ENCODE assay signal across 10 cellular contexts in the genomic region with DNA sequence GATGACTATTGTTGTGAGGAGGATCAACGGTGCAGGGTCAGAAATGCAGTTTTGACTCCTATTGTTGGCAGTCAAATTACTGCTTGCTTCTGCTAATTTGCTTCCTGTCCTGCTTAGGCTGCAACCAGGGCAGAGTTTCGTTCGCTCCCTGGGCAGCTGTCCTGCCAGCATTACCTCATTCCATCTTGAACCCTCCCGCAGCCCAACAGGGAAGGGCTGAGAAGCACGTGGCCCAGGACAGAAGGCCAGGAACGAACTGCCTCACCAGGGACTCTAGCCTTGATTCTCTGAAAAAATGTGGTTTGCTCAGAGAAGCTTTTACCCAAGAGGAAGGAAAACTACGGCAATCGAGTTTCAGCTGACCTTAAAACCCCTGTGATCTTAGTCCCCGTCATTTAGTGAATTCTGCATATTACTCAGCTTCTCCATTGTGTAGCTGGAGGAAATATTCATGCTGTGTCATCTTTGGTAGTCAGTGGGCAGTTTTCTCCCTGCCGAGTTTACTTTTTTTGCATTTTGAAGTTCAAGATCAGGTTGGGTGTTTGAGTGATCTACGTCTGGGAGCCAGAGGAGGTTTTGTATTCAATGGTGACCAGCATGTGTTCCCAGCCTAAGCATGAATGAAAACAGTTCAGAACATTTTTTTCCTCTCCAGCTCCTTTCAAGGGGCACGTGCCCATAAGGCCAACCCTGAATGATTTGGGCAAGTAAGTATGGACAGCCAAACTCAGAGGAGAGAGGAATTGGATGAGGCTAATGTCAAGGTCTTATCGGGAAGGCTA. TPM values are rescaled to one million over a fixed set of nuclear protein-coding genes. Genes with fewer than 3 reads are reported as not detected.
DNase-seq lines count a peak whose midpoint lies in the region; ATAC-seq and TF ChIP-seq lines count a peak whose summit lies in the region.
"Had no signal": no experiment of that assay in that cellular context is flagged by ENCODE, and none has a peak within 500 bp of the region (broad histone marks: within the 10 kb centered on the region; RNA-seq: fewer than 3 reads in every experiment).

No MANE protein-coding gene starts in this region.

- H2BK120ac ChIP-seq in mesendoderm (ENCODE audit: low read depth, low read length), result no peak overlapping the region

- no peaks in the 10 kb centered on the region for H3K79me1 ChIP-seq in mesendoderm (ENCODE audit: low read length)

- H3K23ac ChIP-seq in mesendoderm (ENCODE audit: low read length), result no peak overlapping the region

- peaks cover 36% of the 10 kb centered on the region for H3K4me1 Mint-ChIP-seq in activated CD4-positive, alpha-beta T cell treated with anti-CD3 and anti-CD28 coated beads for 36 hours

- peak; percentile 45 for DNase-seq in activated CD4-positive, alpha-beta T cell treated with anti-CD3 and anti-CD28 coated beads for 36 hours
- no peak for DNase-seq in activated CD4-positive, alpha-beta T cell treated with anti-CD3 and anti-CD28 coated beads, Interleukin-2, amount 50 U/mL, for 1 hour
- DNase-seq in RPMI7951 (ENCODE audit: low read depth) (peak; percentile 79), coronary artery (ENCODE audit: low spot score) (peak; percentile 89), mesendoderm (peak; percentile 24), upper lobe of right lung (peak; percentile 82), SK-N-SH (no peak)

- no peaks in the 10 kb centered on the region for H3K27me3 ChIP-seq in mesendoderm (ENCODE audit: insufficient read depth, low read length, poor library complexity)
- no peaks in the 10 kb centered on the region for H3K27me3 ChIP-seq in upper lobe of right lung
- H3K27me3 ChIP-seq in SK-N-SH (ENCODE audit: insufficient read depth), result no peaks in the 10 kb centered on the region
- H3K27me3 ChIP-seq: cardiac muscle cell had no signal

- peak overlapping the region; percentile 87 for H3K27ac Mint-ChIP-seq in activated CD4-positive, alpha-beta T cell treated with anti-CD3 and anti-CD28 coated beads for 36 hours

- no peaks in the 10 kb centered on the region for H3K36me3 Mint-ChIP-seq in activated CD4-positive, alpha-beta T cell treated with anti-CD3 and anti-CD28 coated beads for 36 hours (ENCODE audit: low read depth)

- no peak overlapping the region for H2AFZ ChIP-seq in SK-N-SH (ENCODE audit: low read depth)

- POLR2A ChIA-PET in activated CD4-positive, alpha-beta T cell treated with anti-CD3 and anti-CD28 coated beads for 36 hours (lab: Charles Lee), result interaction anchor here (0.9 kb wide), 1 partner anchor 273 kb away, joined by 3 read pairs; no protein-coding TSS in a partner anchor
- POLR2A ChIA-PET in SK-N-SH (lab: Yijun Ruan, JAX), result no interaction called here

- H3K27me3 Mint-ChIP-seq in activated CD4-positive, alpha-beta T cell treated with anti-CD3 and anti-CD28 coated beads for 36 hours, result peaks cover 2% of the 10 kb centered on the region

- WGBS in mesendoderm (ENCODE audit: extremely low coverage, insufficient coverage, low lambda C conversion rate), result no CpG with 5 or more reads among the region's 13 CpGs
- WGBS in SK-N-SH (ENCODE audit: low lambda C conversion rate), result 87% methylated on average over 13 of the region's 13 CpGs

- H3K56ac ChIP-seq in mesendoderm (ENCODE audit: low read length), result peak overlapping the region; percentile 59

- H3K9me3 Mint-ChIP-seq in activated CD4-positive, alpha-beta T cell treated with anti-CD3 and anti-CD28 coated beads for 36 hours (ENCODE audit: low read depth), result no peaks in the 10 kb centered on the region

- H3K4me1 ChIP-seq in mesendoderm (ENCODE audit: control insufficient read depth, low read depth, low read length) (peaks cover 7% of the 10 kb centered on the region), upper lobe of right lung (peaks cover 13% of the 10 kb centered on the region), SK-N-SH (ENCODE audit: control insufficient read depth in 1 of 2, insufficient read depth in 2 of 2, low read depth in 1 of 2, low read length in 1 of 2) (no peaks in the 10 kb centered on the region)
- H3K4me1 ChIP-seq: A549 had no signal

- no peak overlapping the region for H4K5ac ChIP-seq in mesendoderm (ENCODE audit: low read length)

- H3K9me3 ChIP-seq in upper lobe of right lung (no peaks in the 10 kb centered on the region), SK-N-SH (no peaks in the 10 kb centered on the region)

- ATAC-seq in activated CD4-positive, alpha-beta T cell treated with anti-CD3 and anti-CD28 coated beads for 36 hours, result peak; percentile 85
- peak; percentile 91 for ATAC-seq in HG02885 (IDR thresholded peaks at IDR 0.05; ENCODE audit: poor library complexity, unreplicated experiment)
- peak; percentile 96 for ATAC-seq in upper lobe of right lung
- ATAC-seq: A549 had no signal

- no peak overlapping the region for H3K18ac ChIP-seq in mesendoderm (ENCODE audit: low read length)

- H3K79me2 ChIP-seq in mesendoderm (ENCODE audit: control insufficient read depth, insufficient read depth, low read length) (no peaks in the 10 kb centered on the region), SK-N-SH (ENCODE audit: insufficient read depth) (no peaks in the 10 kb centered on the region)

- H3K9me2 ChIP-seq in SK-N-SH, result no peaks in the 10 kb centered on the region

- H3K4me2 ChIP-seq in mesendoderm (ENCODE audit: low read length), result no peak overlapping the region
- no peak overlapping the region for H3K4me2 ChIP-seq in SK-N-SH
- H3K4me2 ChIP-seq: A549 had no signal

- H2BK5ac ChIP-seq in mesendoderm (ENCODE audit: low read length), result no peak overlapping the region

- peak overlapping the region; percentile 32 for H3K4me3 Mint-ChIP-seq in activated CD4-positive, alpha-beta T cell treated with anti-CD3 and anti-CD28 coated beads for 36 hours

- no peaks in the 10 kb centered on the region for H3F3A ChIP-seq in SK-N-SH (replicated peaks; ENCODE audit: insufficient read depth)

- H2BK15ac ChIP-seq in mesendoderm (replicated peaks; ENCODE audit: low read depth), result no peak overlapping the region

- CTCF ChIA-PET in activated CD4-positive, alpha-beta T cell treated with anti-CD3 and anti-CD28 coated beads for 36 hours (lab: Charles Lee), result interaction anchor here (0.6 to 1.2 kb wide), 5 partner anchors 15 to 1726 kb away, joined by 3 to 4 read pairs (median 3); no protein-coding TSS in a partner anchor
- CTCF ChIA-PET in SK-N-SH (lab: Yijun Ruan, JAX), result interaction anchor here (1.2 kb wide), 1 partner anchor 9 kb away, joined by 4 read pairs; no protein-coding TSS in a partner anchor

- H4K20me1 ChIP-seq in SK-N-SH (ENCODE audit: insufficient read depth), result no peaks in the 10 kb centered on the region

- TF ChIP-seq CTCF in coronary artery (IDR thresholded peaks at IDR 0.05), result no peak
- TF ChIP-seq CTCF in upper lobe of right lung (IDR thresholded peaks at IDR 0.05), result no peak
- no peak for TF ChIP-seq CTCF in SK-N-SH (IDR thresholded peaks at IDR 0.05)

- H3K4me3 ChIP-seq in coronary artery (peak overlapping the region; percentile 7), mesendoderm (ENCODE audit: low read length) (no peak overlapping the region), upper lobe of right lung (no peak overlapping the region), SK-N-SH (ENCODE audit: low read depth in 2 of 2, low read length in 1 of 2) (no peak overlapping the region)
- H3K4me3 ChIP-seq: A549, cardiac muscle cell had no signal

- H2AK5ac ChIP-seq in mesendoderm (ENCODE audit: low read length), result no peak overlapping the region

- no peak overlapping the region for H4K8ac ChIP-seq in mesendoderm (ENCODE audit: low read depth, low read length)

- peak overlapping the region; percentile 37 for H3K9ac ChIP-seq in mesendoderm (ENCODE audit: low read length)
- no peak overlapping the region for H3K9ac ChIP-seq in SK-N-SH

- H3K27ac ChIP-seq in coronary artery, result peak overlapping the region in 1 of 2 donors; percentile 89
- peak overlapping the region; percentile 46 for H3K27ac ChIP-seq in mesendoderm (ENCODE audit: low read depth, low read length)
- peak overlapping the region; percentile 24 for H3K27ac ChIP-seq in upper lobe of right lung
- H3K27ac ChIP-seq in SK-N-SH (ENCODE audit: low read depth in 2 of 2, low read length in 1 of 2), result no peak overlapping the region
- H3K27ac ChIP-seq: A549, cardiac muscle cell had no signal

- no peak for TF ChIP-seq EP300 in SK-N-SH (IDR thresholded peaks at IDR 0.05; ENCODE audit: borderline replicate concordance in 1 of 2, low read depth in 1 of 2, low read length in 1 of 2)

- no peak overlapping the region for H3K4ac ChIP-seq in mesendoderm (ENCODE audit: low read depth, low read length)

- intact Hi-C loops in activated CD4-positive, alpha-beta T cell treated with anti-CD3 and anti-CD28 coated beads for 36 hours (cut with DNase I, micrococcal nuclease), result loop anchor here (1.0 to 2.0 kb wide), 4 partner anchors 22 to 271 kb away; a partner anchor contains a TSS
- intact Hi-C loops in upper lobe of right lung (cut with DNase I), result loop anchor here (10.0 kb wide), 1 partner anchor 61 kb away; no protein-coding TSS in a partner anchor

- H3K36me3 ChIP-seq in mesendoderm (ENCODE audit: control insufficient read depth, insufficient read depth, low read length), result no peaks in the 10 kb centered on the region
- H3K36me3 ChIP-seq in upper lobe of right lung, result no peaks in the 10 kb centered on the region
- H3K36me3 ChIP-seq in SK-N-SH (replicated peaks in 1 of 2; ENCODE audit: control insufficient read depth in 1 of 2, insufficient read depth in 2 of 2, low read length in 1 of 2), result no peaks in the 10 kb centered on the region
- H3K36me3 ChIP-seq: cardiac muscle cell had no signal

- no peak for TF ChIP-seq RAD21 in SK-N-SH (IDR thresholded peaks at IDR 0.05; ENCODE audit: low read length)

RNA-seq across cellular contexts. Expression of a gene that starts 23.0 kb away (rescaled TPM):
- total RNA-seq in activated CD4-positive, alpha-beta T cell treated with anti-CD3 and anti-CD28 coated beads for 36 hours, result 10 to 100 TPM; 11.2 to 16.9 TPM
- total RNA-seq in RPMI7951 (2014; rRNA removed; shearing (Covaris generic)), result 7.0 and 10.4 TPM in 2 replicates
- 19.4 TPM for polyA plus RNA-seq in mesendoderm (2013, experiment 1 of 2)
- 19.5 TPM for polyA plus RNA-seq in mesendoderm (2013, experiment 2 of 2)
- total RNA-seq in upper lobe of right lung, result 27.8 TPM
- 4.4 and 5.0 TPM in 2 replicates for polyA plus RNA-seq in SK-N-SH (2012; rRNA removed)
- polyA plus RNA-seq in SK-N-SH (2012; cell fraction: cytosol; rRNA removed), result 2.5 and 4.3 TPM in 2 replicates
- 3.0 and 3.5 TPM in 2 replicates for polyA plus RNA-seq in SK-N-SH (2012; cell fraction: nucleus; rRNA removed)

RNA-seq across cellular contexts. Expression of a gene that starts 34.1 kb away (rescaled TPM):
- total RNA-seq in activated CD4-positive, alpha-beta T cell treated with anti-CD3 and anti-CD28 coated beads for 36 hours, result 10 to 100 TPM; 18.6 to 21.7 TPM
- total RNA-seq in RPMI7951 (2014; rRNA removed; shearing (Covaris generic)), result 30.2 and 33.0 TPM in 2 replicates
- 32.1 TPM for polyA plus RNA-seq in mesendoderm (2013, experiment 1 of 2)
- 31.9 TPM for polyA plus RNA-seq in mesendoderm (2013, experiment 2 of 2)
- total RNA-seq in upper lobe of right lung, result 26.7 TPM
- 12.3 and 15.2 TPM in 2 replicates for polyA plus RNA-seq in SK-N-SH (2012; rRNA removed)
- polyA plus RNA-seq in SK-N-SH (2012; cell fraction: cytosol; rRNA removed), result 16.6 and 17.6 TPM in 2 replicates
- 9.3 and 11.0 TPM in 2 replicates for polyA plus RNA-seq in SK-N-SH (2012; cell fraction: nucleus; rRNA removed)

Comparison
In these comparisons a context has a peak if more than half of its experiments do, and no peak if none do; other contexts are left out.
1. DNase-seq: peak in activated CD4-positive, alpha-beta T cell treated with anti-CD3 and anti-CD28 coated beads for 36 hours (single experiment), RPMI7951 (single experiment), coronary artery (single experiment), mesendoderm (single experiment) and upper lobe of right lung (single experiment); none in activated CD4-positive, alpha-beta T cell treated with anti-CD3 and anti-CD28 coated beads, Interleukin-2, amount 50 U/mL, for 1 hour (single experiment) and SK-N-SH (single experiment).
2. H3K27ac ChIP-seq: peak in mesendoderm (single experiment) and upper lobe of right lung (single experiment); none in SK-N-SH (0 of 2).
3. Peak in every context shown above with its lines, with median percentiles within 50 percentile points of each other: ATAC-seq.